Comparison of ENCODE assay signal across 20 cellular contexts in the genomic region with DNA sequence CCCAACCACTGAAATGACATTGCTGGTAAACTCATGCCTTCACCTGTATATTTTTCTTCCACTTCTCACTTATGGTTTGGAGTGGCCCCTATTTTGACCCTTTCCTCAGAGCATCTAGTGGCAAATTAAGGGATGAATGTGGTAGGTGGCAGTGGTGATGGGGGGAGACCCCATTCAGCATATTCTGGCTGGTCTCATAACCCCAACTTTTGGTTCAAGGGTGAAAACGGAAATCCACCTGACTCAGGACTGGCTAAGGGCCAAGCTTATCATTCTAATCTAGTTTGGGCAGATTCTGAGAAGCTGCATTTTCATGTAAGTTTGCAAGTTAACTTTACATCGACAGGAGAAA. TPM values are rescaled to one million over a fixed set of nuclear protein-coding genes. Genes with fewer than 3 reads are reported as not detected.
DNase-seq lines count a peak whose midpoint lies in the region; ATAC-seq and TF ChIP-seq lines count a peak whose summit lies in the region.
"Had no signal": no experiment of that assay in that cellular context is flagged by ENCODE, and none has a peak within 500 bp of the region (broad histone marks: within the 10 kb centered on the region; RNA-seq: fewer than 3 reads in every experiment).

No MANE protein-coding gene starts in this region.

- H2AFZ ChIP-seq in GM23338: peak overlapping the region; percentile 67; the same call in 1 of the 2 replicates

- H3K4me1 ChIP-seq in GM23338 (ENCODE audit: insufficient read depth): peaks cover 12% of the 10 kb centered on the region
- no peaks in the 10 kb centered on the region for H3K4me1 ChIP-seq in A673 (ENCODE audit: insufficient read depth, low read length, poor library complexity, severe bottlenecking)
- H3K4me1 ChIP-seq: BLaER1 had no signal

- intact Hi-C loops in A673 (cut with micrococcal nuclease; ENCODE audit: unreplicated experiment): no loop called here

- POLR2A ChIA-PET in activated CD4-positive, alpha-beta memory T cell treated with anti-CD3 and anti-CD28 coated beads, Interleukin-2, amount 10 ng/mL, durations not matched to agents 7 days and 5 days (lab: Charles Lee): interaction anchor here (1.3 to 1.8 kb wide), 3 partner anchors 30 to 508 kb away, joined by 4 to 8 read pairs (median 4); no protein-coding TSS in a partner anchor
- POLR2A ChIA-PET in A673 (lab: Charles Lee; ENCODE audit: low non-redundant PET): no interaction called here

- peaks cover 9% of the 10 kb centered on the region for H3K27me3 Mint-ChIP-seq in GM23338 (ENCODE audit: insufficient read depth, low read depth, poor library complexity)
- H3K27me3 Mint-ChIP-seq in activated CD4-positive, alpha-beta memory T cell treated with anti-CD3 and anti-CD28 coated beads, Interleukin-2, amount 10 ng/mL, durations not matched to agents 7 days and 5 days: peaks cover under 1% of the 10 kb centered on the region

- DNase-seq in activated CD4-positive, alpha-beta T cell treated with anti-CD3 and anti-CD28 coated beads for 48 hours: peak; percentile 55
- no peak for DNase-seq in activated CD4-positive, alpha-beta T cell treated with anti-CD3 and anti-CD28 coated beads for 4 hours
- no peak for DNase-seq in GM23338 (ENCODE audit: low spot score)
- DNase-seq in activated CD4-positive, alpha-beta memory T cell treated with anti-CD3 and anti-CD28 coated beads, Interleukin-2, amount 10 ng/mL, durations not matched to agents 7 days and 5 days: no peak
- no peak for DNase-seq in A673 (ENCODE audit: low spot score)
- DNase-seq in AG08395 (ENCODE audit: low spot score): no peak
- no peak for DNase-seq in NCI-H2081 (lab: John Stamatoyannopoulos, UW)
- DNase-seq: activated naive CD4-positive, alpha-beta T cell treated with anti-CD3 and anti-CD28 coated beads, Interleukin-2, amount 10 ng/mL, durations not matched to agents 7 days and 5 days; brain microvascular endothelial cell; DMS 273 treated with DMSO at 0.1 percent for 48 hours; GDM1; NCI-H1436 treated with DMSO at 0.1 percent for 48 hours; NCI-H774; posterior cingulate gyrus; SK-N-SH; thyroid gland had no signal

- H3K4me2 ChIP-seq in GM23338: no peak overlapping the region
- H3K4me2 ChIP-seq: BLaER1, SK-N-SH had no signal

- peaks cover 20% of the 10 kb centered on the region for H3K4me1 Mint-ChIP-seq in GM23338
- peaks cover 36% of the 10 kb centered on the region for H3K4me1 Mint-ChIP-seq in activated CD4-positive, alpha-beta memory T cell treated with anti-CD3 and anti-CD28 coated beads, Interleukin-2, amount 10 ng/mL, durations not matched to agents 7 days and 5 days
- H3K4me1 Mint-ChIP-seq: nephron had no signal

- no peak overlapping the region for H3K4me3 Mint-ChIP-seq in GM23338
- no peak overlapping the region for H3K4me3 Mint-ChIP-seq in activated CD4-positive, alpha-beta memory T cell treated with anti-CD3 and anti-CD28 coated beads, Interleukin-2, amount 10 ng/mL, durations not matched to agents 7 days and 5 days
- H3K4me3 Mint-ChIP-seq: activated naive CD4-positive, alpha-beta T cell treated with anti-CD3 and anti-CD28 coated beads, Interleukin-2, amount 10 ng/mL, durations not matched to agents 7 days and 5 days; nephron had no signal

- H3K27me3 ChIP-seq in GM23338 (ENCODE audit: insufficient read depth): no peaks in the 10 kb centered on the region
- no peaks in the 10 kb centered on the region for H3K27me3 ChIP-seq in A673 (replicated peaks; ENCODE audit: insufficient read depth, low read depth, low read length, poor library complexity)
- H3K27me3 ChIP-seq: BLaER1, brain microvascular endothelial cell, thyroid gland had no signal

- TF ChIP-seq CTCF in GM23338 (conservative IDR thresholded peaks at IDR 0.05; ENCODE audit: low read depth in 2 of 2): no peak
- no peak for TF ChIP-seq CTCF in A673 (conservative IDR thresholded peaks at IDR 0.05; ENCODE audit: low read depth, low read length)

- no peaks in the 10 kb centered on the region for H3K9me3 Mint-ChIP-seq in GM23338
- H3K9me3 Mint-ChIP-seq in activated CD4-positive, alpha-beta memory T cell treated with anti-CD3 and anti-CD28 coated beads, Interleukin-2, amount 10 ng/mL, durations not matched to agents 7 days and 5 days: peaks cover 2% of the 10 kb centered on the region
- H3K9me3 Mint-ChIP-seq: activated naive CD4-positive, alpha-beta T cell treated with anti-CD3 and anti-CD28 coated beads, Interleukin-2, amount 10 ng/mL, durations not matched to agents 7 days and 5 days; nephron had no signal

- H3K9me3 ChIP-seq in A673 (ENCODE audit: low read depth, low read length, poor library complexity, severe bottlenecking): no peaks in the 10 kb centered on the region
- H3K9me3 ChIP-seq: BLaER1, SK-N-SH, thyroid gland had no signal

- ATAC-seq in GM23338: no peak
- ATAC-seq in esophagus mucosa: peak; percentile 56

- no peaks in the 10 kb centered on the region for H4K20me1 ChIP-seq in GM23338 (replicated peaks; ENCODE audit: insufficient read depth)
- H4K20me1 ChIP-seq: BLaER1 had no signal

- H3K27ac ChIP-seq in GM23338 (ENCODE audit: low read depth) (no peak overlapping the region; the same call in 1 of the 2 replicates), A673 (ENCODE audit: low read depth, low read length, poor library complexity, severe bottlenecking) (no peak overlapping the region)
- H3K27ac ChIP-seq: BLaER1, brain microvascular endothelial cell had no signal

- CTCF ChIA-PET in activated CD4-positive, alpha-beta memory T cell treated with anti-CD3 and anti-CD28 coated beads, Interleukin-2, amount 10 ng/mL, durations not matched to agents 7 days and 5 days (lab: Charles Lee): interaction anchor here (0.6 to 1.6 kb wide), 4 partner anchors 16 to 139 kb away, joined by 3 to 4 read pairs (median 3); no protein-coding TSS in a partner anchor
- CTCF ChIA-PET in A673 (lab: Charles Lee): no interaction called here

- H3K36me3 Mint-ChIP-seq in GM23338 (ENCODE audit: low read depth): no peaks in the 10 kb centered on the region
- H3K36me3 Mint-ChIP-seq in activated CD4-positive, alpha-beta memory T cell treated with anti-CD3 and anti-CD28 coated beads, Interleukin-2, amount 10 ng/mL, durations not matched to agents 7 days and 5 days (ENCODE audit: low read depth): no peaks in the 10 kb centered on the region
- H3K36me3 Mint-ChIP-seq: activated naive CD4-positive, alpha-beta T cell treated with anti-CD3 and anti-CD28 coated beads, Interleukin-2, amount 10 ng/mL, durations not matched to agents 7 days and 5 days had no signal

- BruUV-seq in A673 (replicated peaks; lab: Mats Ljungman, UMichigan): no TSS peak

- peak overlapping the region; percentile 52 for H3K27ac Mint-ChIP-seq in GM23338
- peak overlapping the region; percentile 60 for H3K27ac Mint-ChIP-seq in activated CD4-positive, alpha-beta memory T cell treated with anti-CD3 and anti-CD28 coated beads, Interleukin-2, amount 10 ng/mL, durations not matched to agents 7 days and 5 days
- H3K27ac Mint-ChIP-seq: activated naive CD4-positive, alpha-beta T cell treated with anti-CD3 and anti-CD28 coated beads, Interleukin-2, amount 10 ng/mL, durations not matched to agents 7 days and 5 days had no signal

- no peaks in the 10 kb centered on the region for H3K9me2 ChIP-seq in GM23338 (ENCODE audit: insufficient read depth)
- H3K9me2 ChIP-seq: SK-N-SH had no signal

- H3F3A ChIP-seq in GM23338 (replicated peaks; ENCODE audit: low read depth): no peaks in the 10 kb centered on the region

- no peaks in the 10 kb centered on the region for H3K79me2 ChIP-seq in GM23338 (replicated peaks; ENCODE audit: insufficient read depth)

- no peak overlapping the region for H3K4me3 ChIP-seq in GM23338
- no peak overlapping the region for H3K4me3 ChIP-seq in A673 (ENCODE audit: low read depth, low read length, poor library complexity, severe bottlenecking)
- H3K4me3 ChIP-seq: BLaER1, thyroid gland had no signal

- H3K36me3 ChIP-seq in GM23338 (ENCODE audit: insufficient read depth): no peaks in the 10 kb centered on the region
- H3K36me3 ChIP-seq in A673 (ENCODE audit: insufficient read depth, low read length, poor library complexity, severe bottlenecking): no peaks in the 10 kb centered on the region
- H3K36me3 ChIP-seq: BLaER1, brain microvascular endothelial cell, thyroid gland had no signal

TF ChIP-seq in GM23338, 12 proteins besides CTCF, POLR2A, EP300 and RAD21 (continues in another document):
- TF ChIP-seq EZH2phosphoT487 (IDR thresholded peaks at IDR 0.05; ENCODE audit: unreplicated experiment) (no peak), CREB1 (CRISPR knock-in tag; IDR thresholded peaks at IDR 0.05; ENCODE audit: low read depth) (no peak), NANOG (IDR thresholded peaks at IDR 0.05; ENCODE audit: borderline replicate concordance) (no peak), ZNF331 (CRISPR knock-in tag; IDR thresholded peaks at IDR 0.05; ENCODE audit: low read depth) (no peak), EZH2 (IDR thresholded peaks at IDR 0.05; ENCODE audit: low read depth, unreplicated experiment) (no peak), POLR2AphosphoS5 (IDR thresholded peaks at IDR 0.05; ENCODE audit: low read depth) (no peak), STAT1 (IDR thresholded peaks at IDR 0.05; ENCODE audit: unreplicated experiment) (no peak)

RNA-seq across cellular contexts. Expression of a gene that starts 47.0 kb away (rescaled TPM):
- 28.8 and 31.3 TPM in 2 replicates for total RNA-seq in GM23338 (2014; rRNA removed; shearing (Covaris generic))
- polyA plus RNA-seq in GM23338 (2016; fragmentation: Nextera tagmentation; extraction: Ambion mirVana): 27.3 and 29.0 TPM in 2 replicates
- total RNA-seq in activated CD4-positive, alpha-beta memory T cell treated with anti-CD3 and anti-CD28 coated beads, Interleukin-2, amount 10 ng/mL, durations not matched to agents 7 days and 5 days: 1 to 10 TPM in 1 of 2 experiments, under 1 TPM in 1; 0.48 to 1.0 TPM
- 2.0 TPM for total RNA-seq in esophagus mucosa
- 0.90 and 1.1 TPM in 2 replicates for total RNA-seq in A673 (2021)
- total RNA-seq: activated CD8-positive, alpha-beta memory T cell treated with anti-CD3 and anti-CD28 coated beads for 36 hours had no signal
